In the genomic region with DNA sequence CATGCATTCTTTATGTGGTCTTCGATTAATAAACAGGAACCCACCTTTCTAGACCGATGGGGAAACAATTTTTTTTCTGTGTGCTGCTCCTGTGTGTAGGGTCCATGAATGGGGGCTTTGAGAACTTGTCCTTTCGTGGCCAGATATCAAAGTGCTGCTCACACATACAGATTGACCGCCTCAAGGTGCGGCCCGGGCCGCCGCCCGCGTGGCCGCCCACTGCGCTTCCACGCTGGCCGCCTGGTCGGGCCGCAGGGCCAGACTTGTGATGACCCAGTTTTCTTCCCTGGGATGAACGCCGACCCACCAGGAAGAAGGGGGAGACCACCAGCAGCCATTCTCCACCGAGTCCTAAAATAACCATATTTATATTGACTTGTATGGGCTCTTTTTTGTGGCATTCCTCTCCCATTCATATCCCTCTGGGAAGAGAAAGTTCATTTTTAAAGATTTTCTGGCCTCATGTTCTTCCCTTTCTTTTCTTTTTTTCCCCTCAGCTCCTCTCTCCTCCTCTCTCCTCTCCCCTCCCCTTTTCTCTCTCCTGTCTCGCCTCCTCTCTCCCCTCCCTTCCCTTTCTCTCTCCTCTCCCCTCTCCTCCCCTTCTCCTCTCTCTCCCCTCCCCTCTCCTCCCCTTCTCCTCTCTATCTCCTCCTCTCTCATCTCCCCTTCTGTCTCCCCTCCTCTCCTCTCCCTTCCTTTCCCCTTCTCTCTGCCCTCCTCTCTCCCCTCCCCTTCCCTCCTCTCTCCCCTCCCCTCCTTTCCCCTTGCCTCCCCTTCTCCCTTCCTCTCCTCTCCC, we compare ENCODE assay signal across 2 cellular contexts.
A peak's percentile ranks its signal among the peaks of the same experiment; 100 is the strongest.
TF ChIP-seq lines count a peak whose summit lies in the region.

No MANE protein-coding gene starts in this region.

TF ChIP-seq in HEK293, 187 proteins besides CTCF, POLR2A, EP300 and RAD21 (continued from another document):
- 0 out of 2 replicates have a peak, but pooled peaks have one; percentile 15 for TF ChIP-seq ZNF398 (tag by site-specific recombination; IDR thresholded peaks at IDR 0.05)
TF ChIP-seq in HEK293: peak in this region for 3.

TF ChIP-seq in H1, 55 proteins besides CTCF, POLR2A, EP300 and RAD21 (continued from another document):
- TF ChIP-seq, protein P1, sequence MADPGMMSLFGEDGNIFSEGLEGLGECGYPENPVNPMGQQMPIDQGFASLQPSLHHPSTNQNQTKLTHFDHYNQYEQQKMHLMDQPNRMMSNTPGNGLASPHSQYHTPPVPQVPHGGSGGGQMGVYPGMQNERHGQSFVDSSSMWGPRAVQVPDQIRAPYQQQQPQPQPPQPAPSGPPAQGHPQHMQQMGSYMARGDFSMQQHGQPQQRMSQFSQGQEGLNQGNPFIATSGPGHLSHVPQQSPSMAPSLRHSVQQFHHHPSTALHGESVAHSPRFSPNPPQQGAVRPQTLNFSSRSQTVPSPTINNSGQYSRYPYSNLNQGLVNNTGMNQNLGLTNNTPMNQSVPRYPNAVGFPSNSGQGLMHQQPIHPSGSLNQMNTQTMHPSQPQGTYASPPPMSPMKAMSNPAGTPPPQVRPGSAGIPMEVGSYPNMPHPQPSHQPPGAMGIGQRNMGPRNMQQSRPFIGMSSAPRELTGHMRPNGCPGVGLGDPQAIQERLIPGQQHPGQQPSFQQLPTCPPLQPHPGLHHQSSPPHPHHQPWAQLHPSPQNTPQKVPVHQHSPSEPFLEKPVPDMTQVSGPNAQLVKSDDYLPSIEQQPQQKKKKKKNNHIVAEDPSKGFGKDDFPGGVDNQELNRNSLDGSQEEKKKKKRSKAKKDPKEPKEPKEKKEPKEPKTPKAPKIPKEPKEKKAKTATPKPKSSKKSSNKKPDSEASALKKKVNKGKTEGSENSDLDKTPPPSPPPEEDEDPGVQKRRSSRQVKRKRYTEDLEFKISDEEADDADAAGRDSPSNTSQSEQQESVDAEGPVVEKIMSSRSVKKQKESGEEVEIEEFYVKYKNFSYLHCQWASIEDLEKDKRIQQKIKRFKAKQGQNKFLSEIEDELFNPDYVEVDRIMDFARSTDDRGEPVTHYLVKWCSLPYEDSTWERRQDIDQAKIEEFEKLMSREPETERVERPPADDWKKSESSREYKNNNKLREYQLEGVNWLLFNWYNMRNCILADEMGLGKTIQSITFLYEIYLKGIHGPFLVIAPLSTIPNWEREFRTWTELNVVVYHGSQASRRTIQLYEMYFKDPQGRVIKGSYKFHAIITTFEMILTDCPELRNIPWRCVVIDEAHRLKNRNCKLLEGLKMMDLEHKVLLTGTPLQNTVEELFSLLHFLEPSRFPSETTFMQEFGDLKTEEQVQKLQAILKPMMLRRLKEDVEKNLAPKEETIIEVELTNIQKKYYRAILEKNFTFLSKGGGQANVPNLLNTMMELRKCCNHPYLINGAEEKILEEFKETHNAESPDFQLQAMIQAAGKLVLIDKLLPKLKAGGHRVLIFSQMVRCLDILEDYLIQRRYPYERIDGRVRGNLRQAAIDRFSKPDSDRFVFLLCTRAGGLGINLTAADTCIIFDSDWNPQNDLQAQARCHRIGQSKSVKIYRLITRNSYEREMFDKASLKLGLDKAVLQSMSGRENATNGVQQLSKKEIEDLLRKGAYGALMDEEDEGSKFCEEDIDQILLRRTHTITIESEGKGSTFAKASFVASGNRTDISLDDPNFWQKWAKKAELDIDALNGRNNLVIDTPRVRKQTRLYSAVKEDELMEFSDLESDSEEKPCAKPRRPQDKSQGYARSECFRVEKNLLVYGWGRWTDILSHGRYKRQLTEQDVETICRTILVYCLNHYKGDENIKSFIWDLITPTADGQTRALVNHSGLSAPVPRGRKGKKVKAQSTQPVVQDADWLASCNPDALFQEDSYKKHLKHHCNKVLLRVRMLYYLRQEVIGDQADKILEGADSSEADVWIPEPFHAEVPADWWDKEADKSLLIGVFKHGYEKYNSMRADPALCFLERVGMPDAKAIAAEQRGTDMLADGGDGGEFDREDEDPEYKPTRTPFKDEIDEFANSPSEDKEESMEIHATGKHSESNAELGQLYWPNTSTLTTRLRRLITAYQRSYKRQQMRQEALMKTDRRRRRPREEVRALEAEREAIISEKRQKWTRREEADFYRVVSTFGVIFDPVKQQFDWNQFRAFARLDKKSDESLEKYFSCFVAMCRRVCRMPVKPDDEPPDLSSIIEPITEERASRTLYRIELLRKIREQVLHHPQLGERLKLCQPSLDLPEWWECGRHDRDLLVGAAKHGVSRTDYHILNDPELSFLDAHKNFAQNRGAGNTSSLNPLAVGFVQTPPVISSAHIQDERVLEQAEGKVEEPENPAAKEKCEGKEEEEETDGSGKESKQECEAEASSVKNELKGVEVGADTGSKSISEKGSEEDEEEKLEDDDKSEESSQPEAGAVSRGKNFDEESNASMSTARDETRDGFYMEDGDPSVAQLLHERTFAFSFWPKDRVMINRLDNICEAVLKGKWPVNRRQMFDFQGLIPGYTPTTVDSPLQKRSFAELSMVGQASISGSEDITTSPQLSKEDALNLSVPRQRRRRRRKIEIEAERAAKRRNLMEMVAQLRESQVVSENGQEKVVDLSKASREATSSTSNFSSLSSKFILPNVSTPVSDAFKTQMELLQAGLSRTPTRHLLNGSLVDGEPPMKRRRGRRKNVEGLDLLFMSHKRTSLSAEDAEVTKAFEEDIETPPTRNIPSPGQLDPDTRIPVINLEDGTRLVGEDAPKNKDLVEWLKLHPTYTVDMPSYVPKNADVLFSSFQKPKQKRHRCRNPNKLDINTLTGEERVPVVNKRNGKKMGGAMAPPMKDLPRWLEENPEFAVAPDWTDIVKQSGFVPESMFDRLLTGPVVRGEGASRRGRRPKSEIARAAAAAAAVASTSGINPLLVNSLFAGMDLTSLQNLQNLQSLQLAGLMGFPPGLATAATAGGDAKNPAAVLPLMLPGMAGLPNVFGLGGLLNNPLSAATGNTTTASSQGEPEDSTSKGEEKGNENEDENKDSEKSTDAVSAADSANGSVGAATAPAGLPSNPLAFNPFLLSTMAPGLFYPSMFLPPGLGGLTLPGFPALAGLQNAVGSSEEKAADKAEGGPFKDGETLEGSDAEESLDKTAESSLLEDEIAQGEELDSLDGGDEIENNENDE (IDR thresholded peaks at IDR 0.05; ENCODE audit: insufficient replicate concordance, low read length): no peak
- no peak for TF ChIP-seq GABPA (IDR thresholded peaks at IDR 0.05; ENCODE audit: borderline replicate concordance, insufficient read depth, low read length)
- TF ChIP-seq TAF7 (optimal IDR thresholded peaks at IDR 0.05; ENCODE audit: borderline replicate concordance, low read depth, low read length): no peak
- TF ChIP-seq SIN3A (conservative IDR thresholded peaks at IDR 0.05 in 1 of 2, IDR thresholded peaks at IDR 0.05 in 1 of 2; ENCODE audit: low read depth in 1 of 2, low read length in 2 of 2): no peak
- TF ChIP-seq SIX5 (IDR thresholded peaks at IDR 0.05; ENCODE audit: low read depth, low read length): no peak
